ENCODE assay signal across 9 cellular contexts in genomic region chr1:98049370-98050115, GRCh38.
A peak's percentile ranks its signal among the peaks of the same experiment; 100 is the strongest.
DNase-seq lines count a peak whose midpoint lies in the region; FAIRE-seq and TF ChIP-seq lines count a peak whose summit lies in the region.
"Had no signal": no experiment of that assay in that cellular context is flagged by ENCODE, and none has a peak within 500 bp of the region (broad histone marks: within the 10 kb centered on the region; RNA-seq: fewer than 3 reads in every experiment).

No MANE protein-coding gene starts in this region.

- no peak overlapping the region for H2BK5ac ChIP-seq in H1 (ENCODE audit: low read depth, low read length)

- H3K79me2 ChIP-seq in H1 (ENCODE audit: control insufficient read depth in 1 of 2, insufficient read depth in 2 of 2, low read length in 2 of 2) = no peaks in the 10 kb centered on the region

- no peaks in the 10 kb centered on the region for H3K36me3 ChIP-seq in H1 (ENCODE audit: control insufficient read depth in 2 of 4, insufficient read depth in 4 of 4, low read length in 3 of 4)
- H3K36me3 ChIP-seq in transverse colon = no peaks in the 10 kb centered on the region
- H3K36me3 ChIP-seq: BLaER1 had no signal

- H3K4me3 ChIP-seq in H1 (ENCODE audit: extremely low read depth in 1 of 4, insufficient read depth in 2 of 4, low read depth in 3 of 4, low read length in 4 of 4) (peak overlapping the region; percentile 15 to 61 (median 36); a peak in 7 of 8 replicates), transverse colon (no peak overlapping the region)
- H3K4me3 ChIP-seq: BLaER1 had no signal

- H2BK12ac ChIP-seq in H1 (ENCODE audit: low read depth, low read length) = no peak overlapping the region

- POLR2A ChIA-PET in H1 (lab: Charles Lee; ENCODE audit: partially characterized antibody) = no interaction called here

- H3K27me3 ChIP-seq in H1 (replicated peaks in 1 of 4; ENCODE audit: control insufficient read depth in 3 of 4, extremely low read depth in 1 of 4, insufficient read depth in 3 of 4, low read length in 3 of 4) = peaks cover 28 to 67% (median 55%) of the 10 kb centered on the region in 4 experiments
- peaks cover 97% of the 10 kb centered on the region for H3K27me3 ChIP-seq in transverse colon

- no peak overlapping the region for H3K18ac ChIP-seq in H1 (ENCODE audit: extremely low read depth, low read length)

- H3K9me3 ChIP-seq in H1 (ENCODE audit: insufficient read depth in 2 of 2, low read depth in 1 of 2, low read length in 1 of 2) = no peaks in the 10 kb centered on the region
- H3K9me3 ChIP-seq in transverse colon = no peaks in the 10 kb centered on the region

- no peak overlapping the region for H3K27ac ChIP-seq in H1 (ENCODE audit: low read depth, low read length)
- no peak overlapping the region for H3K27ac ChIP-seq in transverse colon
- H3K27ac ChIP-seq: BLaER1 had no signal

- H3K4me1 Mint-ChIP-seq in progenitor cell of endocrine pancreas (ENCODE audit: low read depth) = peaks cover 15% of the 10 kb centered on the region
- H3K4me1 Mint-ChIP-seq in activated T-helper 1 cell treated with anti-CD3 and anti-CD28 coated beads, Interleukin-12 subunit alpha, Interleukin-12 subunit beta, Interleukin-2, Interleukin-4 antibody, amounts not matched to agents 30 ng/mL and 10 ng/mL and 1 ng/mL, durations not matched to agents 14 hours and 24 hours and 36 hours (ENCODE audit: low read depth) = peaks cover 48% of the 10 kb centered on the region

- H3K79me1 ChIP-seq in H1 (ENCODE audit: low read depth, low read length) = no peaks in the 10 kb centered on the region

- H3K56ac ChIP-seq in H1 (replicated peaks; ENCODE audit: insufficient read length, low read depth, low read length) = no peak overlapping the region

- H3K27ac Mint-ChIP-seq in progenitor cell of endocrine pancreas = no peak overlapping the region
- no peak overlapping the region for H3K27ac Mint-ChIP-seq in activated T-helper 1 cell treated with anti-CD3 and anti-CD28 coated beads, Interleukin-12 subunit alpha, Interleukin-12 subunit beta, Interleukin-2, Interleukin-4 antibody, amounts not matched to agents 30 ng/mL and 10 ng/mL and 1 ng/mL, durations not matched to agents 14 hours and 24 hours and 36 hours

- peaks cover 55% of the 10 kb centered on the region for H3K27me3 Mint-ChIP-seq in progenitor cell of endocrine pancreas
- H3K27me3 Mint-ChIP-seq in activated T-helper 1 cell treated with anti-CD3 and anti-CD28 coated beads, Interleukin-12 subunit alpha, Interleukin-12 subunit beta, Interleukin-2, Interleukin-4 antibody, amounts not matched to agents 30 ng/mL and 10 ng/mL and 1 ng/mL, durations not matched to agents 14 hours and 24 hours and 36 hours (ENCODE audit: insufficient read depth) = peaks cover 78% of the 10 kb centered on the region

- H3K4ac ChIP-seq in H1 (replicated peaks; ENCODE audit: insufficient read length, low read depth, low read length) = no peak overlapping the region

- no peaks in the 10 kb centered on the region for H3K36me3 Mint-ChIP-seq in progenitor cell of endocrine pancreas (ENCODE audit: insufficient read depth)
- peaks cover 3% of the 10 kb centered on the region for H3K36me3 Mint-ChIP-seq in activated T-helper 1 cell treated with anti-CD3 and anti-CD28 coated beads, Interleukin-12 subunit alpha, Interleukin-12 subunit beta, Interleukin-2, Interleukin-4 antibody, amounts not matched to agents 30 ng/mL and 10 ng/mL and 1 ng/mL, durations not matched to agents 14 hours and 24 hours and 36 hours (ENCODE audit: low read depth)

- no peak overlapping the region for H3K23ac ChIP-seq in H1 (ENCODE audit: insufficient read length)

- peak overlapping the region; percentile 23; the same call in 1 of the 2 replicates for H4K8ac ChIP-seq in H1 (ENCODE audit: extremely low read depth, insufficient read depth, low read length)

- no peak overlapping the region for H4K91ac ChIP-seq in H1 (replicated peaks; ENCODE audit: insufficient read length, low read length)

- no peak overlapping the region for H4K5ac ChIP-seq in H1 (ENCODE audit: insufficient read length, low read depth, low read length)

- intact Hi-C loops in transverse colon (cut with DNase I; ENCODE audit: low total_unique reads) = no loop called here
- intact Hi-C loops in activated T-helper 1 cell treated with anti-CD3 and anti-CD28 coated beads, Interleukin-12 subunit alpha, Interleukin-12 subunit beta, Interleukin-2, Interleukin-4 antibody, amounts not matched to agents 30 ng/mL and 10 ng/mL and 1 ng/mL, durations not matched to agents 14 hours and 24 hours and 36 hours (cut with micrococcal nuclease) = loop anchor here (2.0 to 5.0 kb wide), 4 partner anchors 107 to 1327 kb away; partner anchors contain the start of genes DPYD and PTBP2

- TF ChIP-seq CTCF in H1 (IDR thresholded peaks at IDR 0.05; ENCODE audit: control extremely low read depth in 1 of 3, insufficient read depth in 1 of 3, low read depth in 1 of 3, low read length in 3 of 3) (no peak), progenitor cell of endocrine pancreas (IDR thresholded peaks at IDR 0.05; ENCODE audit: unreplicated experiment) (no peak), transverse colon (IDR thresholded peaks at IDR 0.05) (no peak)

- H3K9me3 Mint-ChIP-seq in progenitor cell of endocrine pancreas (ENCODE audit: low read depth) = no peaks in the 10 kb centered on the region
- H3K9me3 Mint-ChIP-seq in activated T-helper 1 cell treated with anti-CD3 and anti-CD28 coated beads, Interleukin-12 subunit alpha, Interleukin-12 subunit beta, Interleukin-2, Interleukin-4 antibody, amounts not matched to agents 30 ng/mL and 10 ng/mL and 1 ng/mL, durations not matched to agents 14 hours and 24 hours and 36 hours = peaks cover 10% of the 10 kb centered on the region

- in situ Hi-C loops in transverse colon (cut with MboI; ENCODE audit: low pct_ligation_motif_present in 1 of 4, low pct_unique_long_range_greater_than_20kb in 1 of 4, low sequenced_read_pairs in 3 of 4) = loop anchor here (5.0 to 25.0 kb wide), 4 partner anchors 415 to 1087 kb away; no protein-coding TSS in a partner anchor

- H3K14ac ChIP-seq in H1 (ENCODE audit: insufficient read length) = no peak overlapping the region

- TF ChIP-seq POLR2A in H1 (IDR thresholded peaks at IDR 0.05; ENCODE audit: control extremely low read depth in 1 of 2, low read depth in 2 of 2, low read length in 2 of 2) = no peak
- TF ChIP-seq POLR2A in transverse colon (IDR thresholded peaks at IDR 0.05) = no peak

- DNase-seq in NCI-H2081 (lab: John Stamatoyannopoulos, UW) (peak; percentile 50 to 76), NCI-H2081 treated with DMSO at 0.1 percent for 48 hours (lab: John Stamatoyannopoulos, UW) (no peak), NCI-H2227 (lab: John Stamatoyannopoulos, UW; ENCODE audit: unreplicated experiment) (peak; percentile 75), H1 (ENCODE audit: low read depth in 1 of 2, low spot score in 2 of 2) (peak in 1 of 2 experiments; percentile 59), progenitor cell of endocrine pancreas (ENCODE audit: low spot score, unreplicated experiment) (no peak), transverse colon (no peak), 8988T (no peak)
- DNase-seq in activated T-helper 1 cell treated with anti-CD3 and anti-CD28 coated beads, Interleukin-12 subunit alpha, Interleukin-12 subunit beta, Interleukin-2, Interleukin-4 antibody, amounts not matched to agents 30 ng/mL and 10 ng/mL and 1 ng/mL, durations not matched to agents 14 hours and 24 hours and 36 hours (ENCODE audit: low spot score) = no peak

- peak overlapping the region; percentile 64 for H3K4me3 Mint-ChIP-seq in progenitor cell of endocrine pancreas (ENCODE audit: low read depth)
- H3K4me3 Mint-ChIP-seq in activated T-helper 1 cell treated with anti-CD3 and anti-CD28 coated beads, Interleukin-12 subunit alpha, Interleukin-12 subunit beta, Interleukin-2, Interleukin-4 antibody, amounts not matched to agents 30 ng/mL and 10 ng/mL and 1 ng/mL, durations not matched to agents 14 hours and 24 hours and 36 hours = no peak overlapping the region

- no peak overlapping the region for H2AFZ ChIP-seq in H1 (ENCODE audit: low read length)

- H4K20me1 ChIP-seq in H1 (replicated peaks in 1 of 2; ENCODE audit: control insufficient read depth in 1 of 2, insufficient read depth in 2 of 2, low read length in 2 of 2) = peaks cover 3 to 5% of the 10 kb centered on the region in 2 experiments
- H4K20me1 ChIP-seq: BLaER1 had no signal

- no peak overlapping the region; a peak in 1 of 7 replicates for H3K9ac ChIP-seq in H1 (replicated peaks in 1 of 4; ENCODE audit: extremely low read depth in 1 of 4, low read depth in 3 of 4, low read length in 3 of 4)
- H3K9ac ChIP-seq: BLaER1 had no signal

- WGBS in H1 (ENCODE audit: extremely low coverage in 1 of 2, insufficient coverage in 1 of 2, insufficient read length in 1 of 2, insufficient replicate concordance in 2 of 2, low coverage in 1 of 2, low lambda C conversion rate in 2 of 2, missing lambda C conversion rate in 1 of 2), 2 experiments = 19% methylated on average over 24 of the region's 24 CpGs; no CpG with 5 or more reads in 1 of the 2 experiments
- 14 to 34% methylated on average over 6 to 24 of the region's 24 CpGs for WGBS in transverse colon (ENCODE audit: low coverage in 1 of 2), 2 donors

- CTCF ChIA-PET in H1 (lab: Charles Lee; ENCODE audit: partially characterized antibody) = interaction anchor here (1.0 to 1.3 kb wide), 4 partner anchors 47 to 806 kb away, joined by 3 to 7 read pairs (median 4); no protein-coding TSS in a partner anchor

- no peak for FAIRE-seq in H1 (lab: Jason Lieb, UNC)

- no peak for TF ChIP-seq EP300 in H1 (IDR thresholded peaks at IDR 0.05; ENCODE audit: borderline replicate concordance in 1 of 2, low read depth in 2 of 2, low read length in 2 of 2)
- no peak for TF ChIP-seq EP300 in transverse colon (IDR thresholded peaks at IDR 0.05; ENCODE audit: low read depth)

- H2BK20ac ChIP-seq in H1 (ENCODE audit: low read length) = no peak overlapping the region

- peak in 1 of 2 experiments; percentile 2; a peak in 1 of 4 replicates for TF ChIP-seq RAD21 in H1 (IDR thresholded peaks at IDR 0.05 in 1 of 2, conservative IDR thresholded peaks at IDR 0.05 in 1 of 2; ENCODE audit: low read depth in 2 of 2, low read length in 2 of 2)

- H2BK120ac ChIP-seq in H1 (replicated peaks; ENCODE audit: low read depth, low read length) = no peak overlapping the region

- no peak overlapping the region for H2AK5ac ChIP-seq in H1 (ENCODE audit: low read depth, low read length)

- no peak overlapping the region for H2BK15ac ChIP-seq in H1 (ENCODE audit: low read length)

- H3K4me2 ChIP-seq in H1 (ENCODE audit: insufficient read depth in 1 of 2, low read depth in 2 of 2, low read length in 2 of 2) = peak overlapping the region; percentile 72 to 94
- H3K4me2 ChIP-seq: BLaER1 had no signal

- H3K23me2 ChIP-seq in H1 (ENCODE audit: low read depth, low read length) = peaks cover 21% of the 10 kb centered on the region

- H3K4me1 ChIP-seq in H1 (replicated peaks in 1 of 4; ENCODE audit: control insufficient read depth in 3 of 4, insufficient read depth in 4 of 4, low read length in 3 of 4) = peaks cover 2 to 12% (median 6%) of the 10 kb centered on the region in 4 experiments
- H3K4me1 ChIP-seq in transverse colon = peaks cover 5 to 30% (median 24%) of the 10 kb centered on the region in 4 donors
- H3K4me1 ChIP-seq: BLaER1 had no signal

TF ChIP-seq in H1, 55 proteins besides CTCF, POLR2A, EP300 and RAD21 (continues in another document):
- peak; percentile 61; the same call in 1 of the 2 replicates for TF ChIP-seq SUZ12 (IDR thresholded peaks at IDR 0.05; ENCODE audit: low read length)
- TF ChIP-seq TAF7 (optimal IDR thresholded peaks at IDR 0.05; ENCODE audit: borderline replicate concordance, low read depth, low read length) = no peak

Comparison
In these comparisons a context has a peak if more than half of its experiments do, and no peak if none do; other contexts are left out.
1. DNase-seq: peak in NCI-H2081 (2 of 2) and NCI-H2227 (single experiment); none in NCI-H2081 treated with DMSO at 0.1 percent for 48 hours (single experiment), progenitor cell of endocrine pancreas (single experiment), transverse colon (single experiment), activated T-helper 1 cell treated with anti-CD3 and anti-CD28 coated beads, Interleukin-12 subunit alpha, Interleukin-12 subunit beta, Interleukin-2, Interleukin-4 antibody, amounts not matched to agents 30 ng/mL and 10 ng/mL and 1 ng/mL, durations not matched to agents 14 hours and 24 hours and 36 hours (single experiment) and 8988T (single experiment).
2. H3K4me3 ChIP-seq: peak in H1 (4 of 4); none in transverse colon (0 of 4).